1 cellular context compared by ENCODE assay signal in genomic region chr1:211515090-211516023, GRCh38.
A peak's percentile ranks its signal among the peaks of the same experiment; 100 is the strongest.
TF ChIP-seq lines count a peak whose summit lies in the region.

No MANE protein-coding gene starts in this region.

TF ChIP-seq in K562, 482 proteins besides CTCF, POLR2A, EP300 and RAD21 (continued from another document and continues in another):
- TF ChIP-seq ZNF518B (CRISPR knock-in tag; IDR thresholded peaks at IDR 0.05) (no peak), CTCFL (IDR thresholded peaks at IDR 0.05; ENCODE audit: borderline replicate concordance, insufficient read depth, low read depth, low read length, poor library complexity, severe bottlenecking) (peak; percentile 94), SREBF2 (CRISPR knock-in tag; IDR thresholded peaks at IDR 0.05) (no peak), MAZ (CRISPR knock-in tag; conservative IDR thresholded peaks at IDR 0.05 in 1 of 2, IDR thresholded peaks at IDR 0.05 in 1 of 2) (peak; percentile 66 to 95), RFX1 (IDR thresholded peaks at IDR 0.05) (no peak), ZNF354B (CRISPR knock-in tag; IDR thresholded peaks at IDR 0.05) (no peak), ZFP30 (CRISPR knock-in tag; IDR thresholded peaks at IDR 0.05; ENCODE audit: borderline replicate concordance) (no peak), NFE2L1 (tag; IDR thresholded peaks at IDR 0.05; ENCODE audit: borderline replicate concordance, low read depth) (no peak), PYGO2 (tag; IDR thresholded peaks at IDR 0.05) (no peak), HDAC8 (tag; IDR thresholded peaks at IDR 0.05) (0 out of 2 replicates have a peak, but pooled peaks have one; percentile 16), TBL1XR1 (IDR thresholded peaks at IDR 0.05; ENCODE audit: low read length in 2 of 2) (peak in 1 of 2 experiments; percentile 79; a peak in 1 of 4 replicates), RUNX1 (IDR thresholded peaks at IDR 0.05; ENCODE audit: low read depth) (0 out of 2 replicates have a peak, but pooled peaks have one; percentile 46), ZNF408 (CRISPR knock-in tag; IDR thresholded peaks at IDR 0.05; ENCODE audit: low read depth) (no peak), ZBTB5 (IDR thresholded peaks at IDR 0.05) (no peak), NR2F6 (CRISPR knock-in tag; IDR thresholded peaks at IDR 0.05) (no peak), GABPB2 (CRISPR knock-in tag; conservative IDR thresholded peaks at IDR 0.05) (no peak), ZNF224 (CRISPR knock-in tag; IDR thresholded peaks at IDR 0.05) (peak; percentile 87), SP2 (IDR thresholded peaks at IDR 0.05; ENCODE audit: extremely low read depth, low read depth, low read length, poor library complexity, severe bottlenecking) (no peak), ZNF280A (IDR thresholded peaks at IDR 0.05; ENCODE audit: low read depth, partially characterized antibody) (no peak), SNRNP70 (optimal IDR thresholded peaks at IDR 0.05; ENCODE audit: low read depth, low read length) (no peak), SMAD1 (IDR thresholded peaks at IDR 0.05; ENCODE audit: low read depth, low read length, partially characterized antibody) (peak; percentile 48), PCBP2 (IDR thresholded peaks at IDR 0.05; ENCODE audit: low read depth, low read length, poor library complexity, severe bottlenecking) (no peak), MYC (IDR thresholded peaks at IDR 0.05; ENCODE audit: low read depth, low read length) (peak; percentile 62), MYC (CRISPR knock-in tag; IDR thresholded peaks at IDR 0.05; ENCODE audit: borderline replicate concordance, low read depth) (no peak), ETS1 (conservative IDR thresholded peaks at IDR 0.05; ENCODE audit: control insufficient read depth, low read depth, low read length) (no peak; the same call in 1 of the 2 replicates), ZBTB2 (IDR thresholded peaks at IDR 0.05) (peak; percentile 65; the same call in 1 of the 2 replicates), PREB (CRISPR knock-in tag; IDR thresholded peaks at IDR 0.05) (0 out of 2 replicates have a peak, but pooled peaks have one; percentile 41), ZNF133 (CRISPR knock-in tag; IDR thresholded peaks at IDR 0.05) (no peak), XRCC5 (IDR thresholded peaks at IDR 0.05; ENCODE audit: low read depth, low read length) (peak; percentile 68; the same call in 1 of the 2 replicates), NBN (IDR thresholded peaks at IDR 0.05; ENCODE audit: low read depth) (no peak), YBX1 (IDR thresholded peaks at IDR 0.05) (no peak), SOX6 (IDR thresholded peaks at IDR 0.05) (peak; percentile 63; the same call in 1 of the 2 replicates), TFE3 (CRISPR knock-in tag; IDR thresholded peaks at IDR 0.05) (no peak), ZBTB26 (CRISPR knock-in tag; IDR thresholded peaks at IDR 0.05) (no peak), SRSF9 (IDR thresholded peaks at IDR 0.05; ENCODE audit: borderline replicate concordance, low read depth, low read length) (no peak), ZNF12 (CRISPR knock-in tag; IDR thresholded peaks at IDR 0.05) (0 out of 2 replicates have a peak, but pooled peaks have one; percentile 40), ZNF197 (CRISPR knock-in tag; IDR thresholded peaks at IDR 0.05; ENCODE audit: low read depth) (peak; percentile 50; the same call in 1 of the 2 replicates), HOMEZ (CRISPR knock-in tag; IDR thresholded peaks at IDR 0.05) (no peak)
